14 cellular contexts compared by ENCODE assay signal in the genomic region with DNA sequence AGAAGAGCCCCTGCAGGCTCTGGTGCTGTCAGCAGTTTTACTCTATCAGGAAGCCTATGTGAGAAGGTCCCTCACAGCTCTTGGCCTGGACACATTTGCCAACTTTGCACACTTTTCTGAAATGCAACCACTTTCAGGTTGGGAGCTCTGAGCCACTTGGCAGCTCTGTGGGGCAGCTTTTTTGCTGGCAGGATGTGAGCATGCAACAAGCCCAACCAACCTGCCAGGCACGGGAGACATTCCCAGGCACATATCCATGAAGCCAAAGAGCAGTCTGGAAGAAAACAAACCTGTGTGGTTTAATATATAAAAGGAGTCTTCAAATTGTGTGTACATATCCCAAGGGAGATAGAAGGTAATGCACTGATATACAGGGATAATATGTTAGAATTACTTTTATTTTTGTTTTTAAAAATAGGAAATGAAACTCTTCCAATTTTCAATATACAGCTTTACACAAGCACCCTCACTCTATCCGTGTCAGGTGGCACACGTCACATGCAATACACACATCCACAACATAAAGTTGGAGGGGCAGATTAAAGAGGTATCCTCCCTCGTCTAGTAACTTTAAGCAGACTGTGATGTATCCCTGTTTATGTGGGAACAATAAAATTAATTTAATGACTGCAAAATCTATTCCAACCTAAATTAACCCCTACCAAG.
"Had no signal": no experiment of that assay in that cellular context is flagged by ENCODE, and none has a peak within 500 bp of the region (broad histone marks: within the 10 kb centered on the region; RNA-seq: fewer than 3 reads in every experiment).

No MANE protein-coding gene starts in this region.

- H3K4me1 Mint-ChIP-seq: activated CD4-positive, alpha-beta T cell treated with anti-CD3 and anti-CD28 coated beads, Interleukin-2, amount 10 ng/mL, durations not matched to agents 7 days and 5 days; activated naive CD4-positive, alpha-beta T cell treated with anti-CD3 and anti-CD28 coated beads, Interleukin-2, amount 50 U/mL, for 24 hours; endodermal cell; immature natural killer cell; stimulated activated effector memory CD8-positive, alpha-beta T cell treated with anti-CD3 and anti-CD28 coated beads, Interleukin-12 subunit alpha, Interleukin-12 subunit beta, amount 100 ng/mL, for 72 hours had no signal

- H3K4me2 ChIP-seq: smooth muscle cell had no signal

- H3K9me3 Mint-ChIP-seq: activated CD4-positive, alpha-beta T cell treated with anti-CD3 and anti-CD28 coated beads, Interleukin-2, amount 10 ng/mL, durations not matched to agents 7 days and 5 days; activated naive CD4-positive, alpha-beta T cell treated with anti-CD3 and anti-CD28 coated beads, Interleukin-2, amount 50 U/mL, for 24 hours; stimulated activated effector memory CD8-positive, alpha-beta T cell treated with anti-CD3 and anti-CD28 coated beads, Interleukin-12 subunit alpha, Interleukin-12 subunit beta, amount 100 ng/mL, for 72 hours had no signal

- H3K27ac Mint-ChIP-seq: activated CD4-positive, alpha-beta T cell treated with anti-CD3 and anti-CD28 coated beads, Interleukin-2, amount 10 ng/mL, durations not matched to agents 7 days and 5 days; activated naive CD4-positive, alpha-beta T cell treated with anti-CD3 and anti-CD28 coated beads, Interleukin-2, amount 50 U/mL, for 24 hours; endodermal cell; immature natural killer cell; stimulated activated effector memory CD8-positive, alpha-beta T cell treated with anti-CD3 and anti-CD28 coated beads, Interleukin-12 subunit alpha, Interleukin-12 subunit beta, amount 100 ng/mL, for 72 hours; T-helper 17 cell had no signal

- H3K4me3 Mint-ChIP-seq: activated CD4-positive, alpha-beta T cell treated with anti-CD3 and anti-CD28 coated beads, Interleukin-2, amount 10 ng/mL, durations not matched to agents 7 days and 5 days; activated naive CD4-positive, alpha-beta T cell treated with anti-CD3 and anti-CD28 coated beads, Interleukin-2, amount 50 U/mL, for 24 hours; endodermal cell; immature natural killer cell; stimulated activated effector memory CD8-positive, alpha-beta T cell treated with anti-CD3 and anti-CD28 coated beads, Interleukin-12 subunit alpha, Interleukin-12 subunit beta, amount 100 ng/mL, for 72 hours; T-helper 17 cell had no signal

- H3K27ac ChIP-seq: brain microvascular endothelial cell, ovary, tibial nerve had no signal

- H3K4me1 ChIP-seq: tibial nerve had no signal

- H3K4me3 ChIP-seq: ovary, smooth muscle cell, tibial nerve had no signal

- H3K9me3 ChIP-seq: tibial nerve had no signal

- DNase-seq: activated CD4-positive, alpha-beta T cell treated with anti-CD3 and anti-CD28 coated beads, Interleukin-2, amount 10 ng/mL, durations not matched to agents 7 days and 5 days; activated CD4-positive, CD25-positive, alpha-beta regulatory T cell; activated T-cell treated with anti-CD3 and anti-CD28 coated beads, Interleukin-2, amount 50 U/mL, for 1 hour; amniotic stem cell; brain microvascular endothelial cell; endodermal cell; immature natural killer cell; left colon; ovary; T-helper 17 cell had no signal

- ATAC-seq: left colon; stimulated activated effector memory CD8-positive, alpha-beta T cell treated with anti-CD3 and anti-CD28 coated beads, Interleukin-12 subunit alpha, Interleukin-12 subunit beta, amount 100 ng/mL, for 72 hours; T-helper 17 cell had no signal

- H3K27me3 ChIP-seq: brain microvascular endothelial cell, ovary, tibial nerve had no signal

- H3K27me3 Mint-ChIP-seq: activated CD4-positive, alpha-beta T cell treated with anti-CD3 and anti-CD28 coated beads, Interleukin-2, amount 10 ng/mL, durations not matched to agents 7 days and 5 days had no signal

- H3K36me3 Mint-ChIP-seq: activated naive CD4-positive, alpha-beta T cell treated with anti-CD3 and anti-CD28 coated beads, Interleukin-2, amount 50 U/mL, for 24 hours; immature natural killer cell; stimulated activated effector memory CD8-positive, alpha-beta T cell treated with anti-CD3 and anti-CD28 coated beads, Interleukin-12 subunit alpha, Interleukin-12 subunit beta, amount 100 ng/mL, for 72 hours had no signal

- H3K36me3 ChIP-seq: brain microvascular endothelial cell, ovary, tibial nerve had no signal
